In the genomic region with DNA sequence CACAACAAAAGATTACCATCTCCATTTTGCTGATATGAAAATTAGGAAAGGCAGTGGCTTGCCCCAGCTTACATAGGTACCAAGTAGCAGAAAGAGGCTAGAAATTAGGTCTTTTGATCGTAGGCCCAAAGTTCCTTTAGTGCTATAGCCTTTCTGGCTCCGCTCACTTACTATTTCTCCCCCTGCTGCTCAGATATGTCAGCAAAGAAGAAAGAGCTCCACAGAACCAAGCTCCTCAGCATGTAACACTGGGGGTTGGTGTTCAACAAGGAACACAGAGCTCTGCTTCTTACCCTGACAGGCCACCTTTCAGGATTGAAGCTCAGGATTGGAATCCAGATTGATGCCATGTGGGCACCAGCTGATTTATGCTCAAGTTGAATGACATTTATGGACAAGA, we compare ENCODE assay signal across 20 cellular contexts. TPM values are rescaled to one million over a fixed set of nuclear protein-coding genes. Genes with fewer than 3 reads are reported as not detected.
"Had no signal": no experiment of that assay in that cellular context is flagged by ENCODE, and none has a peak within 500 bp of the region (broad histone marks: within the 10 kb centered on the region; RNA-seq: fewer than 3 reads in every experiment).

No MANE protein-coding gene starts in this region.

- H3K4me1 ChIP-seq: left lung, tibial artery, uterus had no signal

- H3K4me3 Mint-ChIP-seq: activated T-helper 17 cell treated with anti-CD3 and anti-CD28 coated beads, Interleukin-2, amount 50 U/mL, for 72 hours; natural killer cell; T-helper 2 cell treated with Interferon-gamma antibody and Interleukin-4, amounts not matched to agents 5 μg/mL and 100 μg/mL, for 36 hours had no signal

- H2AFZ ChIP-seq: hepatocyte had no signal

- H3K9me3 Mint-ChIP-seq: activated T-helper 17 cell treated with anti-CD3 and anti-CD28 coated beads, Interleukin-2, amount 50 U/mL, for 72 hours; natural killer cell; T-helper 2 cell treated with Interferon-gamma antibody and Interleukin-4, amounts not matched to agents 5 μg/mL and 100 μg/mL, for 36 hours had no signal

- H3K4me2 ChIP-seq: hepatocyte had no signal

- H3K4me3 ChIP-seq: esophagus squamous epithelium, hepatocyte, left lung, tibial artery, uterus had no signal

- H3K36me3 ChIP-seq: esophagus squamous epithelium, left lung, tibial artery, uterus had no signal

- H3K27me3 ChIP-seq: esophagus squamous epithelium, hepatocyte, left lung, tibial artery, uterus had no signal

- H3K79me2 ChIP-seq: hepatocyte had no signal

- H3K27ac Mint-ChIP-seq: activated T-helper 17 cell treated with anti-CD3 and anti-CD28 coated beads, Interleukin-2, amount 50 U/mL, for 72 hours; natural killer cell; T-helper 2 cell treated with Interferon-gamma antibody and Interleukin-4, amounts not matched to agents 5 μg/mL and 100 μg/mL, for 36 hours had no signal

- FAIRE-seq: colon, endometrium, kidney had no signal

- H3K27ac ChIP-seq: esophagus squamous epithelium, hepatocyte, left lung, tibial artery, uterus had no signal

- ATAC-seq: activated CD4-positive, CD25-positive, alpha-beta regulatory T cell treated with anti-CD3 and anti-CD28 coated beads, Interleukin-2, amount 50 U/mL, for 24 hours; activated T-helper 17 cell treated with anti-CD3 and anti-CD28 coated beads, Interleukin-2, amount 50 U/mL, for 72 hours; left lung; natural killer cell had no signal

- DNase-seq: activated naive CD4-positive, alpha-beta T cell treated with Interleukin-2 at 50 U/mL for 16 hours; anterior cingulate cortex; esophagus squamous epithelium; kidney; left lung; mammary epithelial cell; natural killer cell; nucleus accumbens; stimulated activated CD4-positive, alpha-beta T cell treated with anti-CD3 and anti-CD28 coated beads, Interleukin-15, amount 100 ng/mL, for 24 hours; stimulated activated CD4-positive, alpha-beta T cell treated with anti-CD3 and anti-CD28 coated beads, Interleukin-4, amount 100 ng/mL, for 1 hour; stimulated activated naive CD4-positive, alpha-beta T cell; tibial artery; uterus had no signal

- H3K36me3 Mint-ChIP-seq: natural killer cell had no signal

- H3K9me3 ChIP-seq: esophagus squamous epithelium, tibial artery, uterus had no signal

RNA-seq across cellular contexts. Expression of gene IL12A, which starts 6.2 kb away (rescaled TPM):
- total RNA-seq: subcutaneous adipose tissue had no signal
